Comparison of ENCODE assay signal across 1 cellular context in genomic region chr19:29651622-29652394, GRCh38.
TF ChIP-seq lines count a peak whose summit lies in the region.

No MANE protein-coding gene starts in this region.

TF ChIP-seq in K562, 482 proteins besides CTCF, POLR2A, EP300 and RAD21 (continued from another document):
- TF ChIP-seq IRF9 (tag; IDR thresholded peaks at IDR 0.05) (no peak), ARID1B (IDR thresholded peaks at IDR 0.05) (0 out of 2 replicates have a peak, but pooled peaks have one; percentile 13), FOSL1 (tag; conservative IDR thresholded peaks at IDR 0.05) (0 out of 2 replicates have a peak, but pooled peaks have one; percentile 23), NR2C1 (IDR thresholded peaks at IDR 0.05) (no peak), NR2C1 (tag; IDR thresholded peaks at IDR 0.05) (no peak), ZNF444 (CRISPR knock-in tag; IDR thresholded peaks at IDR 0.05) (no peak), NFE2 (IDR thresholded peaks at IDR 0.05; ENCODE audit: low read depth) (peak; percentile 83), ILF3 (IDR thresholded peaks at IDR 0.05; ENCODE audit: borderline replicate concordance) (no peak), AFF1 (IDR thresholded peaks at IDR 0.05; ENCODE audit: low read depth in 1 of 2, partially characterized antibody in 2 of 2) (no peak), C11orf30 (IDR thresholded peaks at IDR 0.05; ENCODE audit: low read depth) (peak; percentile 64; the same call in 1 of the 2 replicates), CEBPB (tag; IDR thresholded peaks at IDR 0.05) (no peak), ZNF316 (IDR thresholded peaks at IDR 0.05) (peak; percentile 27; the same call in 1 of the 2 replicates), FOXO4 (CRISPR knock-in tag; IDR thresholded peaks at IDR 0.05) (no peak), FOXJ3 (CRISPR knock-in tag; IDR thresholded peaks at IDR 0.05) (no peak), NR2C2 (CRISPR knock-in tag; IDR thresholded peaks at IDR 0.05) (no peak), NR2C2 (tag; IDR thresholded peaks at IDR 0.05) (0 out of 2 replicates have a peak, but pooled peaks have one; percentile 32), BDP1 (IDR thresholded peaks at IDR 0.05; ENCODE audit: insufficient read depth, insufficient read length) (no peak), TAL1 (IDR thresholded peaks at IDR 0.05) (no peak), CAMTA2 (CRISPR knock-in tag; conservative IDR thresholded peaks at IDR 0.05) (no peak), SIRT6 (IDR thresholded peaks at IDR 0.05; ENCODE audit: low read depth, low read length) (no peak), ZBTB40 (IDR thresholded peaks at IDR 0.05) (0 out of 2 replicates have a peak, but pooled peaks have one; percentile 2), ZBTB40 (CRISPR knock-in tag; IDR thresholded peaks at IDR 0.05) (no peak), ZNF121 (CRISPR knock-in tag; conservative IDR thresholded peaks at IDR 0.05) (peak; percentile 71), CCAR2 (IDR thresholded peaks at IDR 0.05; ENCODE audit: low read depth, low read length) (no peak), GATAD2B (IDR thresholded peaks at IDR 0.05; ENCODE audit: borderline replicate concordance) (peak; percentile 13; the same call in 1 of the 2 replicates), CREB1 (IDR thresholded peaks at IDR 0.05) (no peak), CREB1 (CRISPR knock-in tag; IDR thresholded peaks at IDR 0.05) (no peak), SAFB (IDR thresholded peaks at IDR 0.05; ENCODE audit: borderline replicate concordance, low read depth, low read length) (no peak), U2AF1 (optimal IDR thresholded peaks at IDR 0.05; ENCODE audit: low read depth, low read length) (no peak), STAG1 (CRISPR knock-in tag; IDR thresholded peaks at IDR 0.05; ENCODE audit: borderline replicate concordance) (no peak), CREM (IDR thresholded peaks at IDR 0.05; ENCODE audit: low read depth) (no peak), RBFOX2 (IDR thresholded peaks at IDR 0.05; ENCODE audit: low read depth, low read length) (no peak), GTF2A2 (tag; IDR thresholded peaks at IDR 0.05) (no peak), SMAD2 (IDR thresholded peaks at IDR 0.05; ENCODE audit: low read depth, low read length) (no peak), BRF2 (IDR thresholded peaks at IDR 0.05; ENCODE audit: borderline replicate concordance, insufficient read depth, insufficient read length) (no peak), ERF (CRISPR knock-in tag; IDR thresholded peaks at IDR 0.05) (no peak), DPF2 (IDR thresholded peaks at IDR 0.05) (peak; percentile 55), ZNF583 (CRISPR knock-in tag; IDR thresholded peaks at IDR 0.05) (no peak), KLF13 (tag; IDR thresholded peaks at IDR 0.05; ENCODE audit: borderline replicate concordance, low read depth) (no peak), MECOM (CRISPR knock-in tag; IDR thresholded peaks at IDR 0.05) (no peak)
